7 cellular contexts compared by ENCODE assay signal in the genomic region with DNA sequence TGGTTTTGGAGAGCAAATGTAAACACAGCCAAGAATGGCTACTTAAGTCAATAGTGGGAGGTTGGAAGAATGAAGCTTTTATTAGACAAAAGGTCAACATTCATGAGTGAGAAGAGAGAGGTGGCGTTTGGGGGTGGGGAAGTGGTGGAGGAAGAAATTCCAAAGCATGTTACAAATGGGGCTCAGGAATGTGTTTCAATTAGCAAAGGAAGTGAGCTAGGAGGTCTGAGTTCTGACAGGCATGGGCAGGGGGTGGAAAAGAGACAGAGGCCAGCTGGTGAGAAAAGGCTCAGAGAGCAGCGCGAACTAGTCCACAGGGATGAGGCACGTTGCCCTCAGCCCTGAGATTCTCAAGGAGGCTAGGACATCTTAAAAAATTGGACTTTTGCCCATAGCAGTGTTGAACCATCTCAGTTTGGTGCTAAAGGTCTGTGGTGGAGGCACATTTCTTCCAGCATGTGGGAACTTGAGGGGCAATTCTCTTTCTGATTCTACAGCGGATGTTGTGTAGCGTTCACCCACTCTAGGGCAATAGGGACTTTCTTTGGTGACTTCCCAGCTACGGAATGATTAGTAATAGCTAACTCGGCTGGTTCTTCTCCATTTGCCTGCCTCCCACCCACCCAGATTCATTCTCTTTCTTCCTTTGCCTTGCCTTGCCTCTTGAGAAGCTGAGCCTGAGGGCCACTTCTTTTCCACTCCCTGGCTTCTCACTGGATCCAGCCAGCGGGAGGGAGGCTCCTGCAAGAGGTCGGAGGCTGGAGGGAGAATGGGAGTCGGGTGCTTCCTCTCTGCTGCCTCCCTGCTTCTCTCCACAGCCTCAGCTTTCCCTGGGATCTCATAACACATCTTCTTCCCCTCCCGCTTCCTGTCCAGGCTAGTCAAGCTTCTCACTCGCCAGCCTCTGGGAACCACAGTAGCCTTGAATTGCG. TPM values are rescaled to one million over a fixed set of nuclear protein-coding genes. Genes with fewer than 3 reads are reported as not detected.
DNase-seq lines count a peak whose midpoint lies in the region; ATAC-seq and TF ChIP-seq lines count a peak whose summit lies in the region.

No MANE protein-coding gene starts in this region.

- H3K27ac Mint-ChIP-seq in IgD-negative memory B cell (peak overlapping the region; percentile 9 to 67 (median 64)), osteocyte (ENCODE audit: unreplicated experiment) (peak overlapping the region; percentile 87)

- H3K36me3 ChIP-seq in effector memory CD4-positive, alpha-beta T cell (ENCODE audit: control insufficient read depth, insufficient read depth, low read length), result no peaks in the 10 kb centered on the region
- no peaks in the 10 kb centered on the region for H3K36me3 ChIP-seq in tibial artery

- H3K4me3 Mint-ChIP-seq in IgD-negative memory B cell, result peak overlapping the region in 2 of 4 donors; percentile 29 to 73
- H3K4me3 Mint-ChIP-seq in osteocyte (ENCODE audit: unreplicated experiment), result peak overlapping the region; percentile 20

- no peak overlapping the region for H3K4me3 ChIP-seq in effector memory CD4-positive, alpha-beta T cell (ENCODE audit: insufficient read depth, low read depth, low read length, poor library complexity, severe bottlenecking)
- no peak overlapping the region for H3K4me3 ChIP-seq in tibial artery

- H3K36me3 Mint-ChIP-seq in IgD-negative memory B cell (peaks cover 9% of the 10 kb centered on the region), osteocyte (ENCODE audit: unreplicated experiment) (no peaks in the 10 kb centered on the region)

- in situ Hi-C loops in GM13976 (cut with MboI; ENCODE audit: low sequenced_read_pairs, unreplicated experiment), result no loop called here

- H3K27ac ChIP-seq in effector memory CD4-positive, alpha-beta T cell (ENCODE audit: insufficient read depth, low read length, poor library complexity, severe bottlenecking), result peak overlapping the region; percentile 56
- H3K27ac ChIP-seq in tibial artery, result peak overlapping the region in 1 of 2 donors; percentile 7

- H3K27me3 ChIP-seq in effector memory CD4-positive, alpha-beta T cell (replicated peaks; ENCODE audit: control insufficient read depth, insufficient read depth, low read length, poor library complexity, severe bottlenecking), result no peaks in the 10 kb centered on the region
- H3K27me3 ChIP-seq in tibial artery, result no peaks in the 10 kb centered on the region

- H3K4me1 ChIP-seq in effector memory CD4-positive, alpha-beta T cell (ENCODE audit: control insufficient read depth, insufficient read depth, low read length, poor library complexity, severe bottlenecking), result peaks cover 22% of the 10 kb centered on the region
- H3K4me1 ChIP-seq in tibial artery, result peaks cover 0 to 21% (median 10%) of the 10 kb centered on the region in 4 donors

- H3K9me3 Mint-ChIP-seq in IgD-negative memory B cell, result no peaks in the 10 kb centered on the region
- no peaks in the 10 kb centered on the region for H3K9me3 Mint-ChIP-seq in osteocyte (ENCODE audit: unreplicated experiment)

- DNase-seq in GM13976 (ENCODE audit: low spot score), result peak; percentile 83
- DNase-seq in effector memory CD4-positive, alpha-beta T cell, result peak in 1 of 3 donors; percentile 15
- no peak for DNase-seq in osteocyte (ENCODE audit: extremely low spot score, unreplicated experiment)
- DNase-seq in tibial artery, result no peak
- no peak for DNase-seq in SIG-M5 treated with dmso at 0.1 percent for 504 hours (lab: John Stamatoyannopoulos, UW; ENCODE audit: unreplicated experiment)

- ATAC-seq in GM21528 (IDR thresholded peaks at IDR 0.05; ENCODE audit: low FRiP score, unreplicated experiment), result peak; percentile 40

- intact Hi-C loops in tibial artery (cut with DNase I; ENCODE audit: low total_unique reads), result no loop called here

- H3K4me1 Mint-ChIP-seq in IgD-negative memory B cell (peaks cover 33 to 54% (median 51%) of the 10 kb centered on the region in 3 donors), osteocyte (ENCODE audit: unreplicated experiment) (peaks cover 29% of the 10 kb centered on the region)

- no peaks in the 10 kb centered on the region for H3K27me3 Mint-ChIP-seq in IgD-negative memory B cell
- H3K27me3 Mint-ChIP-seq in osteocyte (ENCODE audit: unreplicated experiment), result no peaks in the 10 kb centered on the region

- H3K9me3 ChIP-seq in effector memory CD4-positive, alpha-beta T cell (ENCODE audit: control insufficient read depth, low read length), result no peaks in the 10 kb centered on the region
- no peaks in the 10 kb centered on the region for H3K9me3 ChIP-seq in tibial artery

- TF ChIP-seq CTCF in GM13976 (IDR thresholded peaks at IDR 0.05; ENCODE audit: borderline replicate concordance, control extremely low read depth, extremely low read depth, insufficient read depth, missing control alignments), result no peak
- TF ChIP-seq CTCF in osteocyte (IDR thresholded peaks at IDR 0.05), result no peak
- TF ChIP-seq CTCF in tibial artery (IDR thresholded peaks at IDR 0.05), result no peak

RNA-seq across cellular contexts. Expression of a gene that starts 45.1 kb away (rescaled TPM):
- polyA plus RNA-seq in IgD-negative memory B cell, result 32.4 TPM
- total RNA-seq in osteocyte, result 8.8 and 10.3 TPM in 2 replicates
